10 cellular contexts compared by ENCODE assay signal in the genomic region with DNA sequence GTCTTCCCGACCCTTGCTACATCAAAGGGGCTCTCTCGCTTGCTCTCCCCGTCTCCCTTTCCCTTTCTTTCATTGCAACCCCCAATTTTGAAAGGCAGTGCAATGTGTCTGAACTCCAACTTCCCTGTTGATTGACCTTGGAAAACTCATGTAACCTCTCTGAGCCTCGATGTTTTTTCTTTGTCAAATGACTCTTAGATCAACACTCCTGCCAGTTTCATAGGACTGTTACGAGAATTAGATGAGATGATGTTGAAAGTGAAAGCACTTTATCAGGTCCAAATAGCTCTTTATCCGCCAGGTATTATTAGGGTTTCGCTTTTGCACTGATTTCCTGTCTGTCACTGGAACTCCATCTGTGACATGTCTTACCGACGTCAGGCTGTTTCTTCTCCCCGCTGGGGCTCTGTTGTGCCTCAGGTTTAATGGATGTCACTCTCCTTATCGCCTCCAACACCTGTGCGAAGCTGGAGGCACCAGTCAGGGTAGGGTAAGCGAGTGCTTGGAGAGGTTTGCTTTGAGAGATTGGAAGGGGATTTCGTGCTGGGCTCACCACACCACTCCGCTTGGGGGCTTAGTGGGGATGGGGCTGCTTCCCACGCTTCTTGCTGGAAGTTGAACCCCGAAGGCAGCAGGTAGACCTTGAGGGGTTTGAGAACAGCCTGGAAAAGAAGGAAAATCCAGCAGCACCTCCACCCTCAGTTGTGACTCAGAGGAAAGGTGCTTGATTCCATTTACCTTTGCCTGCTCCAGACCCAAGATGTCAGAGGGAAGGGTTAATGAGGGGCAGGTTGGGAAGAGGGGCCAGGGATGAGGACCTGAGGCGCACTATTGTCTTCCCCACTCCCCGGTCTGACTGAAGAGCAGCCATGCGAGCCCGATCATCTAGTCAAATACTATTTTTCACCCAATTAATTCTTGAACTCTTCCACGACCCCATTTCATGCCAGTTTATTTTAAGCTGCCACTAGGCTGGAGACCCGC. TPM values are rescaled to one million over a fixed set of nuclear protein-coding genes. Genes with fewer than 3 reads are reported as not detected.
DNase-seq lines count a peak whose midpoint lies in the region; ATAC-seq and TF ChIP-seq lines count a peak whose summit lies in the region.
"Had no signal": no experiment of that assay in that cellular context is flagged by ENCODE, and none has a peak within 500 bp of the region (broad histone marks: within the 10 kb centered on the region; RNA-seq: fewer than 3 reads in every experiment).

No MANE protein-coding gene starts in this region.

- H3K36me3 ChIP-seq in IMR-90 (ENCODE audit: control insufficient read depth, insufficient read depth, low read length) (no peaks in the 10 kb centered on the region), gastrocnemius medialis (no peaks in the 10 kb centered on the region)
- no peaks in the 10 kb centered on the region for H3K36me3 ChIP-seq in effector memory CD4-positive, alpha-beta T cell (ENCODE audit: control insufficient read depth, insufficient read depth, low read length)

- CTCF ChIA-PET in IMR-90 (lab: Yijun Ruan, JAX) = no interaction called here

- no peak for TF ChIP-seq RAD21 in IMR-90 (IDR thresholded peaks at IDR 0.05; ENCODE audit: low read length)

- TF ChIP-seq POLR2A in IMR-90 (IDR thresholded peaks at IDR 0.05; ENCODE audit: low read depth, low read length) = no peak
- TF ChIP-seq POLR2A in gastrocnemius medialis (IDR thresholded peaks at IDR 0.05) = no peak

- peaks cover 92% of the 10 kb centered on the region for H3K27me3 ChIP-seq in IMR-90 (ENCODE audit: control insufficient read depth, insufficient read depth, low read length)
- H3K27me3 ChIP-seq in effector memory CD4-positive, alpha-beta T cell (replicated peaks; ENCODE audit: control insufficient read depth, insufficient read depth, low read length, poor library complexity, severe bottlenecking) = peaks cover 79% of the 10 kb centered on the region
- H3K27me3 ChIP-seq in gastrocnemius medialis = peaks cover 82 to 97% (median 83%) of the 10 kb centered on the region in 3 donors

- H4K5ac ChIP-seq in IMR-90 (ENCODE audit: low read depth, low read length) = no peak overlapping the region

- DNase-seq in DMS 273 (lab: John Stamatoyannopoulos, UW; ENCODE audit: unreplicated experiment) (peak; percentile 8), DMS 273 treated with DMSO at 0.1 percent for 48 hours (lab: John Stamatoyannopoulos, UW) (no peak), IMR-90 (no peak), gastrocnemius medialis (no peak), kidney glomerular epithelial cell (lab: John Stamatoyannopoulos, UW) (no peak), COLO829 (ENCODE audit: low spot score) (no peak), pons (ENCODE audit: low spot score) (no peak)
- DNase-seq in effector memory CD4-positive, alpha-beta T cell = peak in 1 of 3 donors; percentile 12

- no peak overlapping the region for H4K91ac ChIP-seq in IMR-90 (ENCODE audit: insufficient read depth, low read depth, low read length)

- H3K27ac ChIP-seq in IMR-90 (ENCODE audit: insufficient read depth, low read length) = no peak overlapping the region
- H3K27ac ChIP-seq in effector memory CD4-positive, alpha-beta T cell (ENCODE audit: insufficient read depth, low read length, poor library complexity, severe bottlenecking) = no peak overlapping the region
- H3K27ac ChIP-seq in gastrocnemius medialis = no peak overlapping the region
- H3K27ac ChIP-seq: 22Rv1 had no signal

- no peak overlapping the region for H2AK9ac ChIP-seq in IMR-90 (replicated peaks; ENCODE audit: low read depth, low read length, poor library complexity)

- no peaks in the 10 kb centered on the region for H4K20me1 ChIP-seq in IMR-90 (ENCODE audit: insufficient read depth, low read length)

- BruUV-seq in IMR-90 (replicated peaks; lab: Mats Ljungman, UMichigan) = no TSS peak

- H3K14ac ChIP-seq in IMR-90 (replicated peaks; ENCODE audit: low read depth, low read length) = no peak overlapping the region

- H3K9me3 ChIP-seq in IMR-90 (ENCODE audit: control insufficient read depth, insufficient read depth, low read length) = no peaks in the 10 kb centered on the region; the same call in 1 of the 2 replicates
- H3K9me3 ChIP-seq in effector memory CD4-positive, alpha-beta T cell (ENCODE audit: control insufficient read depth, low read length) = no peaks in the 10 kb centered on the region
- H3K9me3 ChIP-seq in gastrocnemius medialis = no peaks in the 10 kb centered on the region

- H3K4me1 ChIP-seq in IMR-90 (ENCODE audit: control insufficient read depth, insufficient read depth, low read length) (peaks cover 1% of the 10 kb centered on the region; the same call in 1 of the 2 replicates), gastrocnemius medialis (peaks cover 61 to 73% of the 10 kb centered on the region in 2 donors)
- peaks cover 66% of the 10 kb centered on the region for H3K4me1 ChIP-seq in effector memory CD4-positive, alpha-beta T cell (ENCODE audit: control insufficient read depth, insufficient read depth, low read length, poor library complexity, severe bottlenecking)

- no peak overlapping the region for H2BK5ac ChIP-seq in IMR-90 (ENCODE audit: low read depth, low read length, poor library complexity, severe bottlenecking)

- H3K9ac ChIP-seq in IMR-90 (ENCODE audit: low read depth, low read length) = no peak overlapping the region

- no peak overlapping the region for H3K4ac ChIP-seq in IMR-90 (ENCODE audit: low read depth, low read length)

- no peak overlapping the region for H3K18ac ChIP-seq in IMR-90 (ENCODE audit: low read depth, low read length)

- H3K4me2 ChIP-seq in IMR-90 (ENCODE audit: low read depth, low read length) = peak overlapping the region; percentile 36; the same call in 1 of the 2 replicates

- no peak overlapping the region for H2BK120ac ChIP-seq in IMR-90 (ENCODE audit: low read depth, low read length)

- no peaks in the 10 kb centered on the region for H3K9me1 ChIP-seq in IMR-90 (ENCODE audit: insufficient read depth, low read length)

- ATAC-seq in IMR-90 (ENCODE audit: low read depth) = no peak
- no peak for ATAC-seq in gastrocnemius medialis

- H2AK5ac ChIP-seq in IMR-90 (ENCODE audit: low read depth, low read length) = no peak overlapping the region

- in situ Hi-C loops in IMR-90 (cut with MboI; ENCODE audit: low sequenced_read_pairs) = loop anchor here (25.0 kb wide), 2 partner anchors 884 to 1384 kb away; no protein-coding TSS in a partner anchor
- in situ Hi-C loops in gastrocnemius medialis (cut with MboI; ENCODE audit: low sequenced_read_pairs in 4 of 4) = loop anchor here in 2 of 4 donors (25.0 kb wide), 3 partner anchors 334 to 584 kb away; no protein-coding TSS in a partner anchor

- H3K23ac ChIP-seq in IMR-90 (ENCODE audit: low read depth, low read length) = no peak overlapping the region; the same call in 1 of the 2 replicates

- no peak overlapping the region for H2BK20ac ChIP-seq in IMR-90 (ENCODE audit: low read depth, low read length)

- no peak for TF ChIP-seq CTCF in IMR-90 (conservative IDR thresholded peaks at IDR 0.05; ENCODE audit: low read depth, low read length)
- TF ChIP-seq CTCF in gastrocnemius medialis (IDR thresholded peaks at IDR 0.05 in 4 of 5, conservative IDR thresholded peaks at IDR 0.05 in 1 of 5) = no peak

- H3K79me1 ChIP-seq in IMR-90 (ENCODE audit: low read depth in 1 of 2, low read length in 2 of 2) = no peaks in the 10 kb centered on the region

- no peak overlapping the region for H4K8ac ChIP-seq in IMR-90 (ENCODE audit: low read depth in 2 of 2, low read length in 2 of 2)

- POLR2A ChIA-PET in IMR-90 (lab: Charles Lee; ENCODE audit: unreplicated experiment) = no interaction called here

- no peak overlapping the region for H2BK15ac ChIP-seq in IMR-90 (ENCODE audit: low read depth, low read length)

- H3K4me3 ChIP-seq in IMR-90 (ENCODE audit: insufficient read depth, low read depth, low read length) (no peak overlapping the region), gastrocnemius medialis (peak overlapping the region; percentile 12 to 52 (median 33))
- H3K4me3 ChIP-seq in effector memory CD4-positive, alpha-beta T cell (ENCODE audit: insufficient read depth, low read depth, low read length, poor library complexity, severe bottlenecking) = peak overlapping the region; percentile 47

- H2AFZ ChIP-seq in IMR-90 (replicated peaks; ENCODE audit: low read length, poor library complexity) = peak overlapping the region; percentile 32

- 12% methylated on average over 9 of the region's 23 CpGs; no CpG with 5 or more reads in 1 of the 2 experiments for WGBS in IMR-90 (ENCODE audit: extremely low coverage in 2 of 2, insufficient read length in 1 of 2), 2 experiments

- intact Hi-C loops in IMR-90 (cut with micrococcal nuclease) = no loop called here
- intact Hi-C loops in gastrocnemius medialis (cut with DNase I; ENCODE audit: low total_unique reads) = no loop called here

- dilution Hi-C loops in IMR-90 (cut with HindIII; ENCODE audit: low sequenced_read_pairs, unreplicated experiment) = loop anchor here (25.0 kb wide), 1 partner anchor 409 kb away; no protein-coding TSS in a partner anchor

- no peak overlapping the region for H3K56ac ChIP-seq in IMR-90 (ENCODE audit: extremely low read depth, insufficient read depth, low read length)

TF ChIP-seq in IMR-90, 13 proteins besides CTCF, POLR2A, EP300 and RAD21:
- TF ChIP-seq, protein P1, sequence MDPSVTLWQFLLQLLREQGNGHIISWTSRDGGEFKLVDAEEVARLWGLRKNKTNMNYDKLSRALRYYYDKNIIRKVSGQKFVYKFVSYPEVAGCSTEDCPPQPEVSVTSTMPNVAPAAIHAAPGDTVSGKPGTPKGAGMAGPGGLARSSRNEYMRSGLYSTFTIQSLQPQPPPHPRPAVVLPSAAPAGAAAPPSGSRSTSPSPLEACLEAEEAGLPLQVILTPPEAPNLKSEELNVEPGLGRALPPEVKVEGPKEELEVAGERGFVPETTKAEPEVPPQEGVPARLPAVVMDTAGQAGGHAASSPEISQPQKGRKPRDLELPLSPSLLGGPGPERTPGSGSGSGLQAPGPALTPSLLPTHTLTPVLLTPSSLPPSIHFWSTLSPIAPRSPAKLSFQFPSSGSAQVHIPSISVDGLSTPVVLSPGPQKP (IDR thresholded peaks at IDR 0.05; ENCODE audit: borderline replicate concordance, low read depth, low read length) = no peak
TF ChIP-seq in IMR-90: peak in this region for 0.

RNA-seq across cellular contexts. Expression of a gene that starts 4.3 kb away (rescaled TPM):
- total RNA-seq in IMR-90 (2012; rRNA removed) = not detected in 2 replicates
- polyA plus RNA-seq in IMR-90 (2012; rRNA removed) = not detected in 2 replicates
- 0.08 TPM in 1 of 2 replicates, not detected in the other for polyA plus RNA-seq in IMR-90 (2012; cell fraction: cytosol; rRNA removed)
- polyA plus RNA-seq in IMR-90 (2012; cell fraction: nucleus; rRNA removed; ENCODE audit: low replicate concordance) = 0.03 and 0.06 TPM in 2 replicates
- total RNA-seq in gastrocnemius medialis = not detected

RNA-seq across cellular contexts. Expression of a gene that starts 50.8 kb away (rescaled TPM):
- total RNA-seq in IMR-90 (2012; rRNA removed) (not detected in 2 replicates), gastrocnemius medialis (not detected)
- polyA plus RNA-seq in IMR-90 (2012; rRNA removed) = not detected in 2 replicates
- not detected in 2 replicates for polyA plus RNA-seq in IMR-90 (2012; cell fraction: cytosol; rRNA removed)
- polyA plus RNA-seq in IMR-90 (2012; cell fraction: nucleus; rRNA removed; ENCODE audit: low replicate concordance) = not detected in 2 replicates
- total RNA-seq: RPMI7951 had no signal
